ENCODE assay signal across 19 cellular contexts in the genomic region with DNA sequence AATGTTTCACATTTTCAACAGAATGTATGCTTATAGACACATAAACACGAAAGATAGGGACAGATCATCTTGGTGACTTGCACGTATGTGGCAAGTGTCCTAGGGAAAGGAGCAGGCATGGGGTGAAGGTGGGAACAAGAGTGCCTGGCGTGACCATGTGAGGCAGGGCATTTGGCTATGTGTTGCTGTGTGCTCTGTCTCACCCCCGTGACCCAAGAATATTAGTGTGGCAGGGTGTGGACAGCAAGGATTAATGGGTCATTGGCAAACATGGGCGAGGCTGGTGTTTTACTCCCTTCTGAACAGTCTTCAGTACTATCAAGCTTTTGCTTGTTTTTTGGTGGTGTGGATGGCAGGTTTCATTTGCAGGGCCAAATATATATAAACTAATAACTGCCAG. TPM values are rescaled to one million over a fixed set of nuclear protein-coding genes. Genes with fewer than 3 reads are reported as not detected.
DNase-seq lines count a peak whose midpoint lies in the region; ATAC-seq and TF ChIP-seq lines count a peak whose summit lies in the region.
"Had no signal": no experiment of that assay in that cellular context is flagged by ENCODE, and none has a peak within 500 bp of the region (broad histone marks: within the 10 kb centered on the region; RNA-seq: fewer than 3 reads in every experiment).

No MANE protein-coding gene starts in this region.

- POLR2A ChIA-PET in WTC11 (lab: Charles Lee) = no interaction called here

- CTCF ChIA-PET in WTC11 (lab: Charles Lee) = no interaction called here

- TF ChIP-seq CTCF in WTC11 (IDR thresholded peaks at IDR 0.05) = no peak

- H3K27me3 Mint-ChIP-seq in WTC11 (ENCODE audit: low read depth) = peaks cover 58% of the 10 kb centered on the region

- DNase-seq in NCI-H748 (lab: John Stamatoyannopoulos, UW; ENCODE audit: unreplicated experiment) (peak; percentile 26), NCI-H748 treated with DMSO at 0.1 percent for 48 hours (lab: John Stamatoyannopoulos, UW) (no peak), WTC11 (ENCODE audit: low spot score) (no peak), mucosa of gallbladder (ENCODE audit: low spot score) (peak; percentile 75), NCI-H526 (lab: John Stamatoyannopoulos, UW) (no peak), GM19240 (ENCODE audit: insufficient read length, low spot score) (no peak)
- no peak for DNase-seq in stimulated activated effector memory CD8-positive, alpha-beta T cell treated with anti-CD3 and anti-CD28 coated beads, Interleukin-12 subunit alpha, Interleukin-12 subunit beta, amount 100 ng/mL, for 72 hours (ENCODE audit: low spot score in 2 of 2)
- DNase-seq: 8988T; activated naive CD4-positive, alpha-beta T cell treated with Interleukin-2 at 50 U/mL for 16 hours; BE2C; cortex of kidney; midbrain; NCI-H524 treated with DMSO at 0.1 percent for 48 hours; stimulated activated CD4-positive, alpha-beta T cell treated with anti-CD3 and anti-CD28 coated beads, Interleukin-4, amount 100 ng/mL, for 1 hour; T-helper 9 cell had no signal

- no peaks in the 10 kb centered on the region for H3K9me3 Mint-ChIP-seq in WTC11
- no peaks in the 10 kb centered on the region for H3K9me3 Mint-ChIP-seq in stimulated activated effector memory CD8-positive, alpha-beta T cell treated with anti-CD3 and anti-CD28 coated beads, Interleukin-12 subunit alpha, Interleukin-12 subunit beta, amount 100 ng/mL, for 72 hours

- H3K4me1 Mint-ChIP-seq in WTC11 = peaks cover 4% of the 10 kb centered on the region; the same call in 1 of the 2 replicates
- H3K4me1 Mint-ChIP-seq in stimulated activated effector memory CD8-positive, alpha-beta T cell treated with anti-CD3 and anti-CD28 coated beads, Interleukin-12 subunit alpha, Interleukin-12 subunit beta, amount 100 ng/mL, for 72 hours = peaks cover 22% of the 10 kb centered on the region

- peak overlapping the region; percentile 83 for H3K4me3 Mint-ChIP-seq in WTC11
- H3K4me3 Mint-ChIP-seq in stimulated activated effector memory CD8-positive, alpha-beta T cell treated with anti-CD3 and anti-CD28 coated beads, Interleukin-12 subunit alpha, Interleukin-12 subunit beta, amount 100 ng/mL, for 72 hours = peak overlapping the region; percentile 58

- H3K36me3 Mint-ChIP-seq in WTC11 = no peaks in the 10 kb centered on the region
- H3K36me3 Mint-ChIP-seq in stimulated activated effector memory CD8-positive, alpha-beta T cell treated with anti-CD3 and anti-CD28 coated beads, Interleukin-12 subunit alpha, Interleukin-12 subunit beta, amount 100 ng/mL, for 72 hours = peaks cover 4% of the 10 kb centered on the region

- no peak overlapping the region for H3K27ac Mint-ChIP-seq in WTC11
- no peak overlapping the region for H3K27ac Mint-ChIP-seq in stimulated activated effector memory CD8-positive, alpha-beta T cell treated with anti-CD3 and anti-CD28 coated beads, Interleukin-12 subunit alpha, Interleukin-12 subunit beta, amount 100 ng/mL, for 72 hours

- ATAC-seq in WTC11 = no peak
- no peak for ATAC-seq in stimulated activated effector memory CD8-positive, alpha-beta T cell treated with anti-CD3 and anti-CD28 coated beads, Interleukin-12 subunit alpha, Interleukin-12 subunit beta, amount 100 ng/mL, for 72 hours
- ATAC-seq in GM19467 (IDR thresholded peaks at IDR 0.05; ENCODE audit: unreplicated experiment) = no peak
- ATAC-seq: activated CD4-positive, CD25-positive, alpha-beta regulatory T cell treated with anti-CD3 and anti-CD28 coated beads, Interleukin-2, amount 50 U/mL, for 24 hours had no signal

TF ChIP-seq in WTC11, 78 proteins besides CTCF, POLR2A, EP300 and RAD21:
- TF ChIP-seq ESRRA (CRISPR knock-in tag; IDR thresholded peaks at IDR 0.05; ENCODE audit: borderline replicate concordance) (no peak), ZBTB43 (CRISPR knock-in tag; IDR thresholded peaks at IDR 0.05) (no peak), ZBTB21 (CRISPR knock-in tag; IDR thresholded peaks at IDR 0.05; ENCODE audit: borderline replicate concordance) (no peak)

RNA-seq across cellular contexts. Expression of gene VWA3B, which starts 1.3 kb away (rescaled TPM):
- total RNA-seq in WTC11 (2021) = not detected in 3 replicates
- 0.58 TPM for total RNA-seq in mucosa of gallbladder
- total RNA-seq: SJSA1, suprapubic skin had no signal

Comparison
In these comparisons a context has a peak if more than half of its experiments do, and no peak if none do; other contexts are left out.
1. DNase-seq: peak in NCI-H748 (single experiment) and mucosa of gallbladder (single experiment); none in NCI-H748 treated with DMSO at 0.1 percent for 48 hours (single experiment), WTC11 (single experiment), stimulated activated effector memory CD8-positive, alpha-beta T cell treated with anti-CD3 and anti-CD28 coated beads, Interleukin-12 subunit alpha, Interleukin-12 subunit beta, amount 100 ng/mL, for 72 hours (0 of 2), NCI-H526 (0 of 2) and GM19240 (single experiment).